Comparison of ENCODE assay signal across 19 cellular contexts in genomic region chr5:154244476-154244875, GRCh38. TPM values are rescaled to one million over a fixed set of nuclear protein-coding genes. Genes with fewer than 3 reads are reported as not detected.
DNase-seq lines count a peak whose midpoint lies in the region; ATAC-seq and TF ChIP-seq lines count a peak whose summit lies in the region.
"Had no signal": no experiment of that assay in that cellular context is flagged by ENCODE, and none has a peak within 500 bp of the region (broad histone marks: within the 10 kb centered on the region; RNA-seq: fewer than 3 reads in every experiment).

No MANE protein-coding gene starts in this region.

- peaks cover 38% of the 10 kb centered on the region for H3K4me1 Mint-ChIP-seq in stimulated activated naive CD8-positive, alpha-beta T cell treated with anti-CD3 and anti-CD28 coated beads, Interleukin-15, amount 100 ng/mL, for 72 hours
- H3K4me1 Mint-ChIP-seq in naive B cell: peaks cover 48 to 63% (median 50%) of the 10 kb centered on the region in 3 donors
- H3K4me1 Mint-ChIP-seq in naive thymus-derived CD4-positive, alpha-beta T cell: peaks cover 7 to 23% (median 15%) of the 10 kb centered on the region in 7 donors

- TF ChIP-seq EP300 in upper lobe of left lung (IDR thresholded peaks at IDR 0.05): no peak

- H3K9me3 ChIP-seq in WERI-Rb-1 (ENCODE audit: severe bottlenecking) (peaks cover 8% of the 10 kb centered on the region), upper lobe of left lung (no peaks in the 10 kb centered on the region)
- H3K9me3 ChIP-seq in naive thymus-derived CD4-positive, alpha-beta T cell (ENCODE audit: control insufficient read depth in 2 of 3, low read length in 3 of 3): no peaks in the 10 kb centered on the region
- H3K9me3 ChIP-seq: A549 had no signal

- H3K27ac ChIP-seq in WERI-Rb-1: no peak overlapping the region
- no peak overlapping the region for H3K27ac ChIP-seq in naive thymus-derived CD4-positive, alpha-beta T cell (ENCODE audit: low read depth, low read length)
- H3K27ac ChIP-seq in upper lobe of left lung: no peak overlapping the region
- H3K27ac ChIP-seq: PC-9, SK-N-MC had no signal

- TF ChIP-seq CTCF in WERI-Rb-1 (IDR thresholded peaks at IDR 0.05; ENCODE audit: low read depth, low read length) (no peak), upper lobe of left lung (IDR thresholded peaks at IDR 0.05) (no peak)

- TF ChIP-seq POLR2A in upper lobe of left lung (IDR thresholded peaks at IDR 0.05): no peak

- H3K27me3 ChIP-seq in WERI-Rb-1 (ENCODE audit: insufficient read depth, low read depth, severe bottlenecking) (no peaks in the 10 kb centered on the region), upper lobe of left lung (no peaks in the 10 kb centered on the region)
- H3K27me3 ChIP-seq in naive thymus-derived CD4-positive, alpha-beta T cell (ENCODE audit: control insufficient read depth in 2 of 2, insufficient read depth in 2 of 2, low read length in 2 of 2): no peaks in the 10 kb centered on the region

- H3K27me3 Mint-ChIP-seq in stimulated activated naive CD8-positive, alpha-beta T cell treated with anti-CD3 and anti-CD28 coated beads, Interleukin-15, amount 100 ng/mL, for 72 hours: no peaks in the 10 kb centered on the region
- no peaks in the 10 kb centered on the region for H3K27me3 Mint-ChIP-seq in naive B cell
- no peaks in the 10 kb centered on the region for H3K27me3 Mint-ChIP-seq in naive thymus-derived CD4-positive, alpha-beta T cell

- no peak overlapping the region for H3K4me3 Mint-ChIP-seq in stimulated activated naive CD8-positive, alpha-beta T cell treated with anti-CD3 and anti-CD28 coated beads, Interleukin-15, amount 100 ng/mL, for 72 hours
- peak overlapping the region in 1 of 8 donors; percentile 71 for H3K4me3 Mint-ChIP-seq in naive B cell
- H3K4me3 Mint-ChIP-seq in naive thymus-derived CD4-positive, alpha-beta T cell: no peak overlapping the region

- no peak overlapping the region for H3K4me3 ChIP-seq in WERI-Rb-1 (ENCODE audit: low read depth, low read length)
- no peak overlapping the region for H3K4me3 ChIP-seq in naive thymus-derived CD4-positive, alpha-beta T cell (ENCODE audit: low read length)
- H3K4me3 ChIP-seq in upper lobe of left lung: no peak overlapping the region
- H3K4me3 ChIP-seq: A549, PC-9, SK-N-MC had no signal

- CTCF ChIA-PET in naive thymus-derived CD4-positive, alpha-beta T cell (lab: Charles Lee): no interaction called here

- peak overlapping the region; percentile 57 to 59 for H3K27ac Mint-ChIP-seq in stimulated activated naive CD8-positive, alpha-beta T cell treated with anti-CD3 and anti-CD28 coated beads, Interleukin-15, amount 100 ng/mL, for 72 hours
- peak overlapping the region in 4 of 6 donors; percentile 40 to 82 (median 70) for H3K27ac Mint-ChIP-seq in naive B cell
- H3K27ac Mint-ChIP-seq in naive thymus-derived CD4-positive, alpha-beta T cell: peak overlapping the region in 1 of 9 donors; percentile 47

- intact Hi-C loops in naive thymus-derived CD4-positive, alpha-beta T cell (cut with micrococcal nuclease): no loop called here

- 78 to 80% methylated on average over 3 of the region's 3 CpGs for WGBS in upper lobe of left lung, 2 donors

- POLR2A ChIA-PET in naive thymus-derived CD4-positive, alpha-beta T cell (lab: Charles Lee): no interaction called here

- H3K4me1 ChIP-seq in naive thymus-derived CD4-positive, alpha-beta T cell (ENCODE audit: control insufficient read depth in 2 of 2, insufficient read depth in 2 of 2, low read length in 2 of 2): no peaks in the 10 kb centered on the region
- no peaks in the 10 kb centered on the region for H3K4me1 ChIP-seq in upper lobe of left lung

- no peak for ATAC-seq in stimulated activated naive CD8-positive, alpha-beta T cell treated with anti-CD3 and anti-CD28 coated beads, Interleukin-15, amount 100 ng/mL, for 72 hours
- ATAC-seq in stimulated activated naive CD8-positive, alpha-beta T cell treated with anti-CD3 and anti-CD28 coated beads, Interleukin-15, Interleukin-2, amounts not matched to agents 100 U/mL and 50 U/mL, for 24 hours: no peak
- ATAC-seq in naive B cell (ENCODE audit: low read depth in 2 of 2) (no peak), GM18517 (IDR thresholded peaks at IDR 0.05; ENCODE audit: unreplicated experiment) (no peak), upper lobe of left lung (ENCODE audit: low FRiP score in 2 of 2) (no peak)
- ATAC-seq in naive thymus-derived CD4-positive, alpha-beta T cell: no peak
- ATAC-seq: A549 had no signal

- DNase-seq in stimulated activated naive CD8-positive, alpha-beta T cell treated with anti-CD3 and anti-CD28 coated beads, Interleukin-15, amount 100 ng/mL, for 72 hours: no peak
- DNase-seq in stimulated activated naive CD8-positive, alpha-beta T cell treated with anti-CD3 and anti-CD28 coated beads, Interleukin-15, Interleukin-2, amounts not matched to agents 100 U/mL and 50 U/mL, for 24 hours: no peak
- DNase-seq in WERI-Rb-1: peak; percentile 17
- no peak for DNase-seq in naive B cell
- DNase-seq in naive thymus-derived CD4-positive, alpha-beta T cell: no peak
- DNase-seq in NCI-H2107 (lab: John Stamatoyannopoulos, UW): no peak
- no peak for DNase-seq in upper lobe of left lung
- DNase-seq: C1 segment of cervical spinal cord, GF-D8, Karpas-422, MM.1S, NCI-H1092 treated with DMSO at 0.1 percent for 48 hours, NCI-H187, NCI-H446 treated with DMSO at 0.1 percent for 48 hours, NCI-H774, PC-9 had no signal

- H3K36me3 ChIP-seq in WERI-Rb-1 (no peaks in the 10 kb centered on the region), upper lobe of left lung (no peaks in the 10 kb centered on the region)
- H3K36me3 ChIP-seq in naive thymus-derived CD4-positive, alpha-beta T cell (ENCODE audit: control insufficient read depth in 2 of 3, insufficient read depth in 3 of 3, low read length in 3 of 3): no peaks in the 10 kb centered on the region

- H3K36me3 Mint-ChIP-seq in naive B cell: peaks cover 0 to 14% of the 10 kb centered on the region in 2 donors
- peaks cover 5 to 17% (median 10%) of the 10 kb centered on the region in 5 donors for H3K36me3 Mint-ChIP-seq in naive thymus-derived CD4-positive, alpha-beta T cell

- H3K9me3 Mint-ChIP-seq in stimulated activated naive CD8-positive, alpha-beta T cell treated with anti-CD3 and anti-CD28 coated beads, Interleukin-15, amount 100 ng/mL, for 72 hours: no peaks in the 10 kb centered on the region
- H3K9me3 Mint-ChIP-seq in naive B cell: no peaks in the 10 kb centered on the region
- peaks cover 0 to 10% (median 3%) of the 10 kb centered on the region in 11 donors for H3K9me3 Mint-ChIP-seq in naive thymus-derived CD4-positive, alpha-beta T cell

RNA-seq across cellular contexts. Expression of gene GALNT10, which starts 53.9 kb away (rescaled TPM):
- 10 to 100 TPM; 13.6 to 29.3 (median 19.7) TPM for polyA plus RNA-seq in naive B cell (ENCODE audit: low read depth in 6 of 6)
- 10 to 100 TPM; 16.1 to 56.4 (median 27.1) TPM for total RNA-seq in naive thymus-derived CD4-positive, alpha-beta T cell
- polyA plus RNA-seq in naive thymus-derived CD4-positive, alpha-beta T cell: 1 to 10 TPM; 6.2 to 8.7 TPM
- 100 to 1,000 TPM in 1 of 6 donors, 10 to 100 TPM in 5; 38.6 to 118 (median 66.4) TPM for total RNA-seq in upper lobe of left lung
